In genomic region chr17:50123649-50124349, GRCh38 we compare ENCODE assay signal across 12 cellular contexts. TPM values are rescaled to one million over a fixed set of nuclear protein-coding genes. Genes with fewer than 3 reads are reported as not detected.
DNase-seq lines count a peak whose midpoint lies in the region; ATAC-seq and TF ChIP-seq lines count a peak whose summit lies in the region.
"Had no signal": no experiment of that assay in that cellular context is flagged by ENCODE, and none has a peak within 500 bp of the region (broad histone marks: within the 10 kb centered on the region; RNA-seq: fewer than 3 reads in every experiment).

No MANE protein-coding gene starts in this region.

- no peaks in the 10 kb centered on the region for H3K9me3 Mint-ChIP-seq in Caco-2 (ENCODE audit: unreplicated experiment)
- no peaks in the 10 kb centered on the region for H3K9me3 Mint-ChIP-seq in CD8-positive, alpha-beta memory T cell
- H3K9me3 Mint-ChIP-seq in activated CD8-positive, alpha-beta memory T cell treated with anti-CD3 and anti-CD28 coated beads, Interleukin-2, amount 10 ng/mL, durations not matched to agents 7 days and 5 days (ENCODE audit: low read depth) = no peaks in the 10 kb centered on the region
- H3K9me3 Mint-ChIP-seq: activated CD4-positive, alpha-beta memory T cell treated with anti-CD3 and anti-CD28 coated beads for 36 hours had no signal

- H4K20me1 ChIP-seq in neural cell (ENCODE audit: insufficient read depth) = no peaks in the 10 kb centered on the region

- TF ChIP-seq RAD21 in neural cell (conservative IDR thresholded peaks at IDR 0.05) = no peak

- H3K4me1 ChIP-seq in Caco-2 = peaks cover 10% of the 10 kb centered on the region
- peaks cover 10% of the 10 kb centered on the region for H3K4me1 ChIP-seq in CD8-positive, alpha-beta memory T cell (ENCODE audit: insufficient read depth, low read length)

- POLR2A ChIA-PET in Caco-2 (lab: Charles Lee) = interaction anchor here (0.9 kb wide), 1 partner anchor 241 kb away, joined by 4 read pairs; no protein-coding TSS in a partner anchor
- POLR2A ChIA-PET in CD8-positive, alpha-beta memory T cell (lab: Charles Lee) = interaction anchor here (1.4 kb wide), 1 partner anchor 13 kb away, joined by 3 read pairs; no protein-coding TSS in a partner anchor

- H3K27ac ChIP-seq in neural cell (ENCODE audit: low read length) = peak overlapping the region; percentile 33
- no peak overlapping the region for H3K27ac ChIP-seq in CD8-positive, alpha-beta memory T cell (ENCODE audit: low read depth, low read length)
- H3K27ac ChIP-seq: thoracic aorta had no signal

- H3K79me2 ChIP-seq in neural cell (replicated peaks; ENCODE audit: insufficient read depth, low read length) = peaks cover 14% of the 10 kb centered on the region

- H3K9me2 ChIP-seq in neural cell (ENCODE audit: insufficient read depth, low read length) = no peaks in the 10 kb centered on the region

- peak overlapping the region; percentile 31 for H3K9ac ChIP-seq in neural cell (ENCODE audit: low read length)

- H3K4me3 Mint-ChIP-seq in Caco-2 (ENCODE audit: unreplicated experiment) = no peak overlapping the region
- no peak overlapping the region for H3K4me3 Mint-ChIP-seq in CD8-positive, alpha-beta memory T cell
- no peak overlapping the region for H3K4me3 Mint-ChIP-seq in activated CD8-positive, alpha-beta memory T cell treated with anti-CD3 and anti-CD28 coated beads, Interleukin-2, amount 10 ng/mL, durations not matched to agents 7 days and 5 days
- H3K4me3 Mint-ChIP-seq: activated CD4-positive, alpha-beta memory T cell treated with anti-CD3 and anti-CD28 coated beads for 36 hours had no signal

- no peak for ATAC-seq in activated CD8-positive, alpha-beta memory T cell treated with anti-CD3 and anti-CD28 coated beads, Interleukin-2, amount 10 ng/mL, durations not matched to agents 7 days and 5 days
- ATAC-seq in HG02938 (IDR thresholded peaks at IDR 0.05; ENCODE audit: unreplicated experiment) = no peak

- H3K4me2 ChIP-seq in neural cell (ENCODE audit: low read length) = no peak overlapping the region

- no peak overlapping the region for H3K27ac Mint-ChIP-seq in Caco-2 (ENCODE audit: unreplicated experiment)
- H3K27ac Mint-ChIP-seq in CD8-positive, alpha-beta memory T cell = no peak overlapping the region
- no peak overlapping the region for H3K27ac Mint-ChIP-seq in activated CD8-positive, alpha-beta memory T cell treated with anti-CD3 and anti-CD28 coated beads, Interleukin-2, amount 10 ng/mL, durations not matched to agents 7 days and 5 days
- H3K27ac Mint-ChIP-seq: activated CD4-positive, alpha-beta memory T cell treated with anti-CD3 and anti-CD28 coated beads for 36 hours had no signal

- H3K36me3 ChIP-seq in Caco-2 (ENCODE audit: control insufficient read depth, insufficient read depth, low read length) (no peaks in the 10 kb centered on the region), neural cell (ENCODE audit: insufficient read depth, low read length) (peaks cover 4% of the 10 kb centered on the region)
- H3K36me3 ChIP-seq in CD8-positive, alpha-beta memory T cell (ENCODE audit: insufficient read depth, low read length) = no peaks in the 10 kb centered on the region
- H3K36me3 ChIP-seq: thoracic aorta had no signal

- no peak overlapping the region for H2AFZ ChIP-seq in neural cell (ENCODE audit: low read depth, low read length)

- intact Hi-C loops in Caco-2 (cut with micrococcal nuclease; ENCODE audit: unreplicated experiment) = no loop called here

- H3K27me3 Mint-ChIP-seq in Caco-2 (ENCODE audit: insufficient read depth, unreplicated experiment) = no peaks in the 10 kb centered on the region
- H3K27me3 Mint-ChIP-seq in CD8-positive, alpha-beta memory T cell = peaks cover 10 to 30% of the 10 kb centered on the region in 2 donors
- peaks cover 51% of the 10 kb centered on the region for H3K27me3 Mint-ChIP-seq in activated CD8-positive, alpha-beta memory T cell treated with anti-CD3 and anti-CD28 coated beads, Interleukin-2, amount 10 ng/mL, durations not matched to agents 7 days and 5 days

- no peaks in the 10 kb centered on the region for H3F3A ChIP-seq in neural cell (ENCODE audit: insufficient read depth, low read length, poor library complexity, severe bottlenecking)

- no peaks in the 10 kb centered on the region for H3K36me3 Mint-ChIP-seq in Caco-2 (ENCODE audit: insufficient read depth, unreplicated experiment)
- no peaks in the 10 kb centered on the region for H3K36me3 Mint-ChIP-seq in CD8-positive, alpha-beta memory T cell
- no peaks in the 10 kb centered on the region for H3K36me3 Mint-ChIP-seq in activated CD8-positive, alpha-beta memory T cell treated with anti-CD3 and anti-CD28 coated beads, Interleukin-2, amount 10 ng/mL, durations not matched to agents 7 days and 5 days
- H3K36me3 Mint-ChIP-seq: activated CD4-positive, alpha-beta memory T cell treated with anti-CD3 and anti-CD28 coated beads for 36 hours had no signal

- TF ChIP-seq EP300 in neural cell (conservative IDR thresholded peaks at IDR 0.05; ENCODE audit: poor library complexity, severe bottlenecking) = no peak

- DNase-seq in Caco-2 (peak; percentile 42 to 48), NCI-H2227 (lab: John Stamatoyannopoulos, UW; ENCODE audit: unreplicated experiment) (peak; percentile 36), fibroblast of peridontal ligament (ENCODE audit: extremely low read depth) (peak; percentile 27), amniotic stem cell (lab: John Stamatoyannopoulos, UW) (no peak)
- DNase-seq in CD8-positive, alpha-beta memory T cell = no peak
- DNase-seq in activated CD8-positive, alpha-beta memory T cell treated with anti-CD3 and anti-CD28 coated beads, Interleukin-2, amount 10 ng/mL, durations not matched to agents 7 days and 5 days = no peak
- DNase-seq: activated CD4-positive, alpha-beta memory T cell treated with anti-CD3 and anti-CD28 coated beads for 36 hours; DMS79 had no signal

- H3K9me3 ChIP-seq in Caco-2 (no peaks in the 10 kb centered on the region), neural cell (ENCODE audit: low read length) (no peaks in the 10 kb centered on the region)
- no peaks in the 10 kb centered on the region for H3K9me3 ChIP-seq in CD8-positive, alpha-beta memory T cell (ENCODE audit: low read length)
- H3K9me3 ChIP-seq: thoracic aorta had no signal

- CTCF ChIA-PET in Caco-2 (lab: Charles Lee) = interaction anchor here (0.6 to 2.3 kb wide), 8 partner anchors 9 to 561 kb away, joined by 3 to 11 read pairs (median 5); no protein-coding TSS in a partner anchor
- CTCF ChIA-PET in CD8-positive, alpha-beta memory T cell (lab: Charles Lee) = interaction anchor here (0.8 to 2.0 kb wide), 4 partner anchors 15 to 38 kb away, joined by 3 to 9 read pairs (median 5); no protein-coding TSS in a partner anchor
- CTCF ChIA-PET in activated CD8-positive, alpha-beta memory T cell treated with anti-CD3 and anti-CD28 coated beads, Interleukin-2, amount 10 ng/mL, durations not matched to agents 7 days and 5 days (lab: Charles Lee) = interaction anchor here (1.1 to 1.6 kb wide), 9 partner anchors 10 to 76 kb away, joined by 3 to 7 read pairs (median 5); partner anchors contain the start of gene PDK2

- TF ChIP-seq CTCF in Caco-2 (IDR thresholded peaks at IDR 0.05; ENCODE audit: insufficient read depth in 1 of 2, low read depth in 1 of 2, low read length in 1 of 2, severe bottlenecking in 1 of 2, unreplicated experiment in 1 of 2) (no peak), neural cell (IDR thresholded peaks at IDR 0.05; ENCODE audit: poor library complexity, severe bottlenecking) (no peak)

- H3K27me3 ChIP-seq in Caco-2 (replicated peaks; ENCODE audit: control insufficient read depth, insufficient read depth, low read length) (no peaks in the 10 kb centered on the region), neural cell (ENCODE audit: insufficient read depth, low read depth, low read length) (no peaks in the 10 kb centered on the region)
- H3K27me3 ChIP-seq in CD8-positive, alpha-beta memory T cell (ENCODE audit: insufficient read depth, low read length, poor library complexity, severe bottlenecking) = peaks cover 9% of the 10 kb centered on the region

- H3K4me3 ChIP-seq in Caco-2 (ENCODE audit: low read depth, low read length) (no peak overlapping the region), neural cell (ENCODE audit: low read length) (peak overlapping the region; percentile 30)
- H3K4me3 ChIP-seq in CD8-positive, alpha-beta memory T cell (ENCODE audit: low read length) = no peak overlapping the region
- H3K4me3 ChIP-seq: thoracic aorta had no signal

- H3K4me1 Mint-ChIP-seq in Caco-2 (ENCODE audit: low read depth, unreplicated experiment) = peaks cover 11% of the 10 kb centered on the region
- H3K4me1 Mint-ChIP-seq in CD8-positive, alpha-beta memory T cell = peaks cover 10 to 11% (median 11%) of the 10 kb centered on the region in 3 donors
- peaks cover 14% of the 10 kb centered on the region for H3K4me1 Mint-ChIP-seq in activated CD8-positive, alpha-beta memory T cell treated with anti-CD3 and anti-CD28 coated beads, Interleukin-2, amount 10 ng/mL, durations not matched to agents 7 days and 5 days

- BruUV-seq in Caco-2 (replicated peaks; lab: Mats Ljungman, UMichigan) = no TSS peak

RNA-seq across cellular contexts. Expression of gene SAMD14, which starts 6.2 kb away (rescaled TPM):
- total RNA-seq in Caco-2 (2022) = 2.2 and 3.4 TPM in 2 replicates
- polyA plus RNA-seq in neural cell = 105 and 128 TPM in 2 replicates
- 77.2 and 83.0 TPM in 2 replicates for polyA minus RNA-seq in neural cell
- total RNA-seq in CD8-positive, alpha-beta memory T cell = 1 to 10 TPM in 1 of 2 experiments, under 1 TPM in 1; 0.92 to 1.3 TPM
- polyA plus RNA-seq in CD8-positive, alpha-beta memory T cell = not detected
- 1 to 10 TPM in 1 of 2 experiments, under 1 TPM in 1; 0.35 to 1.1 TPM for total RNA-seq in activated CD8-positive, alpha-beta memory T cell treated with anti-CD3 and anti-CD28 coated beads, Interleukin-2, amount 10 ng/mL, durations not matched to agents 7 days and 5 days

RNA-seq across cellular contexts. Expression of gene PPP1R9B, which starts 26.7 kb away (rescaled TPM):
- 74.8 and 76.2 TPM in 2 replicates for total RNA-seq in Caco-2 (2022)
- 29.2 and 30.5 TPM in 2 replicates for polyA plus RNA-seq in neural cell
- 56.8 and 70.1 TPM in 2 replicates for polyA minus RNA-seq in neural cell
- 10 to 100 TPM; 86.9 to 89.0 TPM for total RNA-seq in CD8-positive, alpha-beta memory T cell
- 1.7 TPM for polyA plus RNA-seq in CD8-positive, alpha-beta memory T cell
- 100 to 1,000 TPM; 108 to 121 TPM for total RNA-seq in activated CD8-positive, alpha-beta memory T cell treated with anti-CD3 and anti-CD28 coated beads, Interleukin-2, amount 10 ng/mL, durations not matched to agents 7 days and 5 days

RNA-seq across cellular contexts. Expression of gene PDK2, which starts 28.6 kb away (rescaled TPM):
- 10.5 and 15.2 TPM in 2 replicates for total RNA-seq in Caco-2 (2022)
- 36.2 and 41.7 TPM in 2 replicates for polyA plus RNA-seq in neural cell
- 31.9 and 37.3 TPM in 2 replicates for polyA minus RNA-seq in neural cell
- total RNA-seq in CD8-positive, alpha-beta memory T cell = 10 to 100 TPM; 19.5 to 22.4 TPM
- 41.2 TPM for polyA plus RNA-seq in CD8-positive, alpha-beta memory T cell
- total RNA-seq in activated CD8-positive, alpha-beta memory T cell treated with anti-CD3 and anti-CD28 coated beads, Interleukin-2, amount 10 ng/mL, durations not matched to agents 7 days and 5 days = 10 to 100 TPM; 13.6 to 20.9 TPM

RNA-seq across cellular contexts. Expression of gene SGCA, which starts 42.0 kb away (rescaled TPM):
- total RNA-seq in Caco-2 (2022) = not detected in 2 replicates
- 0.43 TPM in 1 of 2 replicates, not detected in the other for polyA plus RNA-seq in neural cell
- polyA minus RNA-seq in neural cell = not detected in 2 replicates
- total RNA-seq in CD8-positive, alpha-beta memory T cell = under 1 TPM in 1 of 2 experiments, not detected in 1; 0.31 TPM
- polyA plus RNA-seq in CD8-positive, alpha-beta memory T cell = not detected
- total RNA-seq in activated CD8-positive, alpha-beta memory T cell treated with anti-CD3 and anti-CD28 coated beads, Interleukin-2, amount 10 ng/mL, durations not matched to agents 7 days and 5 days = under 1 TPM in 1 of 2 experiments, not detected in 1; 0.23 TPM
- total RNA-seq: RPMI7951 had no signal

Comparison
In these comparisons a context has a peak if more than half of its experiments do, and no peak if none do; other contexts are left out.
1. DNase-seq: peak in Caco-2 (2 of 2), NCI-H2227 (single experiment) and fibroblast of peridontal ligament (single experiment); none in CD8-positive, alpha-beta memory T cell (0 of 5), activated CD8-positive, alpha-beta memory T cell treated with anti-CD3 and anti-CD28 coated beads, Interleukin-2, amount 10 ng/mL, durations not matched to agents 7 days and 5 days (single experiment) and amniotic stem cell (single experiment).